Comparison of ENCODE assay signal across 9 cellular contexts in genomic region chr9:96150324-96151023, GRCh38.
DNase-seq lines count a peak whose midpoint lies in the region; ATAC-seq and TF ChIP-seq lines count a peak whose summit lies in the region.
"Had no signal": no experiment of that assay in that cellular context is flagged by ENCODE, and none has a peak within 500 bp of the region (broad histone marks: within the 10 kb centered on the region; RNA-seq: fewer than 3 reads in every experiment).

No MANE protein-coding gene starts in this region.

- no peak overlapping the region for H3K4me2 ChIP-seq in GM23338

- intact Hi-C loops in activated CD4-positive, alpha-beta T cell treated with anti-CD3 and anti-CD28 coated beads, Interleukin-2, amount 10 ng/mL, durations not matched to agents 24 days and 14 days (cut with micrococcal nuclease) = loop anchor here (1.0 to 10.0 kb wide), 5 partner anchors 30 to 426 kb away; no protein-coding TSS in a partner anchor
- intact Hi-C loops in natural killer cell (cut with micrococcal nuclease) = loop anchor here (2.0 to 5.0 kb wide), 4 partner anchors 128 to 428 kb away; partner anchors contain the start of gene ERCC6L2

- H3K4me1 ChIP-seq in GM23338 (ENCODE audit: insufficient read depth) = no peaks in the 10 kb centered on the region

- peaks cover 21% of the 10 kb centered on the region for H3K27me3 Mint-ChIP-seq in activated CD4-positive, alpha-beta T cell treated with anti-CD3 and anti-CD28 coated beads, Interleukin-2, amount 10 ng/mL, durations not matched to agents 24 days and 14 days
- peaks cover 27 to 35% of the 10 kb centered on the region in 2 donors for H3K27me3 Mint-ChIP-seq in natural killer cell (ENCODE audit: low read depth in 2 of 2)
- peaks cover 4% of the 10 kb centered on the region for H3K27me3 Mint-ChIP-seq in GM23338 (ENCODE audit: insufficient read depth, low read depth, poor library complexity)

- H2AFZ ChIP-seq in GM23338 = no peak overlapping the region

- ATAC-seq in HG03135 (IDR thresholded peaks at IDR 0.05; ENCODE audit: unreplicated experiment) = peak; percentile 76
- ATAC-seq in natural killer cell = peak; percentile 84 to 90 (median 86)
- ATAC-seq in GM23338 = no peak

- no peaks in the 10 kb centered on the region for H3K36me3 ChIP-seq in GM23338 (ENCODE audit: insufficient read depth)
- H3K36me3 ChIP-seq: heart right ventricle had no signal

- no peak overlapping the region for H3K27ac ChIP-seq in GM23338 (ENCODE audit: low read depth)
- H3K27ac ChIP-seq: heart right ventricle had no signal

- H3K27me3 ChIP-seq in GM23338 (ENCODE audit: insufficient read depth) = no peaks in the 10 kb centered on the region

- H3K4me3 ChIP-seq in GM23338 = no peak overlapping the region
- H3K4me3 ChIP-seq: heart right ventricle had no signal

- H4K20me1 ChIP-seq in GM23338 (replicated peaks; ENCODE audit: insufficient read depth) = no peaks in the 10 kb centered on the region

- peaks cover 2% of the 10 kb centered on the region for H3K36me3 Mint-ChIP-seq in activated CD4-positive, alpha-beta T cell treated with anti-CD3 and anti-CD28 coated beads, Interleukin-2, amount 10 ng/mL, durations not matched to agents 24 days and 14 days (ENCODE audit: low read depth)
- no peaks in the 10 kb centered on the region for H3K36me3 Mint-ChIP-seq in natural killer cell
- no peaks in the 10 kb centered on the region for H3K36me3 Mint-ChIP-seq in GM23338 (ENCODE audit: low read depth)

- H3K4me1 Mint-ChIP-seq in activated CD4-positive, alpha-beta T cell treated with anti-CD3 and anti-CD28 coated beads, Interleukin-2, amount 10 ng/mL, durations not matched to agents 24 days and 14 days = peaks cover 32% of the 10 kb centered on the region
- H3K4me1 Mint-ChIP-seq in natural killer cell (peaks cover 15 to 25% of the 10 kb centered on the region in 2 donors), GM23338 (no peaks in the 10 kb centered on the region)

- no peaks in the 10 kb centered on the region for H3K9me2 ChIP-seq in GM23338 (ENCODE audit: insufficient read depth)

- H3K27ac Mint-ChIP-seq in activated CD4-positive, alpha-beta T cell treated with anti-CD3 and anti-CD28 coated beads, Interleukin-2, amount 10 ng/mL, durations not matched to agents 24 days and 14 days = peak overlapping the region; percentile 68
- H3K27ac Mint-ChIP-seq in natural killer cell (peak overlapping the region in 1 of 2 donors; percentile 41), GM23338 (no peak overlapping the region)

- TF ChIP-seq CTCF in natural killer cell (IDR thresholded peaks at IDR 0.05) (no peak), GM23338 (conservative IDR thresholded peaks at IDR 0.05; ENCODE audit: low read depth in 2 of 2) (no peak)

- H3K9me3 Mint-ChIP-seq in activated CD4-positive, alpha-beta T cell treated with anti-CD3 and anti-CD28 coated beads, Interleukin-2, amount 10 ng/mL, durations not matched to agents 24 days and 14 days = no peaks in the 10 kb centered on the region
- no peaks in the 10 kb centered on the region for H3K9me3 Mint-ChIP-seq in natural killer cell
- H3K9me3 Mint-ChIP-seq in GM23338 = no peaks in the 10 kb centered on the region

- DNase-seq in GM19240 (ENCODE audit: insufficient read length, low spot score) = peak; percentile 42
- peak; percentile 83 for DNase-seq in activated CD4-positive, alpha-beta T cell treated with anti-CD3 and anti-CD28 coated beads, Interleukin-2, amount 10 ng/mL, durations not matched to agents 24 days and 14 days
- peak; percentile 47 for DNase-seq in natural killer cell
- DNase-seq in cerebellar cortex (ENCODE audit: low spot score) = no peak
- DNase-seq in NCI-H2196 (lab: John Stamatoyannopoulos, UW; ENCODE audit: unreplicated experiment) = no peak
- DNase-seq in NCI-H2081 (lab: John Stamatoyannopoulos, UW) = no peak
- DNase-seq in GM23338 (ENCODE audit: low spot score) = no peak
- DNase-seq: heart right ventricle had no signal

- H3K4me3 Mint-ChIP-seq in activated CD4-positive, alpha-beta T cell treated with anti-CD3 and anti-CD28 coated beads, Interleukin-2, amount 10 ng/mL, durations not matched to agents 24 days and 14 days = peak overlapping the region; percentile 58
- H3K4me3 Mint-ChIP-seq in natural killer cell (peak overlapping the region; percentile 45), GM23338 (no peak overlapping the region)

- H3K79me2 ChIP-seq in GM23338 (replicated peaks; ENCODE audit: insufficient read depth) = no peaks in the 10 kb centered on the region

- no peaks in the 10 kb centered on the region for H3F3A ChIP-seq in GM23338 (replicated peaks; ENCODE audit: low read depth)

TF ChIP-seq in GM23338, 12 proteins besides CTCF, POLR2A, EP300 and RAD21:
- TF ChIP-seq POLR2AphosphoS5 (IDR thresholded peaks at IDR 0.05; ENCODE audit: low read depth) (no peak), EZH2 (IDR thresholded peaks at IDR 0.05; ENCODE audit: low read depth, unreplicated experiment) (no peak), ETS1 (IDR thresholded peaks at IDR 0.05) (no peak), CREB1 (CRISPR knock-in tag; IDR thresholded peaks at IDR 0.05; ENCODE audit: low read depth) (no peak)

Comparison
In these comparisons a context has a peak if more than half of its experiments do, and no peak if none do; other contexts are left out.
1. DNase-seq: peak in GM19240 (single experiment), activated CD4-positive, alpha-beta T cell treated with anti-CD3 and anti-CD28 coated beads, Interleukin-2, amount 10 ng/mL, durations not matched to agents 24 days and 14 days (single experiment) and natural killer cell (single experiment); none in cerebellar cortex (single experiment), NCI-H2196 (single experiment), NCI-H2081 (0 of 2) and GM23338 (single experiment).